Comparison of ENCODE assay signal across 27 cellular contexts in the genomic region with DNA sequence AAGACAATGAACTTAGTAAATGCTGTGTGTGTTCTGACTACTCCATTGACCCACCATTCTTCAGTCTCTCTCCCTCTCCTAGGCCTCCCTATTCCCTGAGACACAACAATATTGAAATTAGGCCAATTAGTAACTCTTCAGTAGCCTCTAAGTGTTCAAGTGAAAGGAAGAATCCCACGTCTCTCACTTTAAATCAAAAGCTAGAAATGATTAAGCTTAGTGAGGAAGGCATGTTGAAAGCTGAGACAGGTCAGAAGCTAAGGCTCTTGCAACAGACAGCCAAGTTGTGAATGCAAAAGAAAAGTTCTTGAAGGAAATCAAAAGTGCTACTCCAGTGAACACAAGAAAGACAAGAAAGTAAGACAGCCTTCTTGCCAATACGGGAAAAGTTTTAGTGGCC. TPM values are rescaled to one million over a fixed set of nuclear protein-coding genes. Genes with fewer than 3 reads are reported as not detected.
DNase-seq lines count a peak whose midpoint lies in the region; ATAC-seq and TF ChIP-seq lines count a peak whose summit lies in the region.
"Had no signal": no experiment of that assay in that cellular context is flagged by ENCODE, and none has a peak within 500 bp of the region (broad histone marks: within the 10 kb centered on the region; RNA-seq: fewer than 3 reads in every experiment).

No MANE protein-coding gene starts in this region.

- POLR2A ChIA-PET in GM10248 (lab: Yijun Ruan, JAX): no interaction called here

- H3K27ac Mint-ChIP-seq in effector memory CD8-positive, alpha-beta T cell: no peak overlapping the region
- H3K27ac Mint-ChIP-seq: activated B cell treated with CpG ODN at 0.5 μM for 24 hours; activated CD8-positive, alpha-beta memory T cell treated with anti-CD3 and anti-CD28 coated beads, Interleukin-2, amount 10 ng/mL, durations not matched to agents 7 days and 5 days had no signal

- TF ChIP-seq CTCF in C4-2B (conservative IDR thresholded peaks at IDR 0.05) (no peak), VCaP (conservative IDR thresholded peaks at IDR 0.05) (no peak), GM10248 (IDR thresholded peaks at IDR 0.05; ENCODE audit: control extremely low read depth, extremely low read depth, low read depth, missing control alignments) (no peak)

- peak; percentile 3 for ATAC-seq in sciatic nerve
- no peak for ATAC-seq in effector memory CD8-positive, alpha-beta T cell (replicated peaks)
- ATAC-seq: activated CD8-positive, alpha-beta memory T cell treated with anti-CD3 and anti-CD28 coated beads, Interleukin-2, amount 10 ng/mL, durations not matched to agents 7 days and 5 days; PC-3 had no signal

- H3K27ac ChIP-seq in C4-2B (peak overlapping the region; percentile 6; the same call in 1 of the 2 replicates), VCaP (peak overlapping the region; percentile 73)
- H3K27ac ChIP-seq: epithelial cell of prostate, tibial artery had no signal

- H3K27me3 Mint-ChIP-seq in effector memory CD8-positive, alpha-beta T cell: peaks cover 0 to 7% of the 10 kb centered on the region in 2 donors
- H3K27me3 Mint-ChIP-seq: activated B cell treated with CpG ODN at 0.5 μM for 24 hours had no signal

- H3K4me3 Mint-ChIP-seq in effector memory CD8-positive, alpha-beta T cell: no peak overlapping the region
- H3K4me3 Mint-ChIP-seq: activated B cell treated with CpG ODN at 0.5 μM for 24 hours; activated CD8-positive, alpha-beta memory T cell treated with anti-CD3 and anti-CD28 coated beads, Interleukin-2, amount 10 ng/mL, durations not matched to agents 7 days and 5 days; brain had no signal

- H3K36me3 Mint-ChIP-seq in effector memory CD8-positive, alpha-beta T cell (ENCODE audit: insufficient read depth): no peaks in the 10 kb centered on the region
- H3K36me3 Mint-ChIP-seq: brain had no signal

- CTCF ChIA-PET in GM10248 (lab: Yijun Ruan, JAX): interaction anchor here (1.6 to 1.9 kb wide), 2 partner anchors 13 to 123 kb away, joined by 3 to 6 read pairs; no protein-coding TSS in a partner anchor

- peaks cover 7 to 11% of the 10 kb centered on the region in 2 donors for H3K4me1 Mint-ChIP-seq in effector memory CD8-positive, alpha-beta T cell (ENCODE audit: low read depth in 2 of 2)

- H3K9me3 Mint-ChIP-seq in effector memory CD8-positive, alpha-beta T cell: no peaks in the 10 kb centered on the region
- H3K9me3 Mint-ChIP-seq: activated B cell treated with CpG ODN at 0.5 μM for 24 hours, brain had no signal

- intact Hi-C loops in sciatic nerve (cut with DNase I) (no loop called here), posterior cingulate gyrus (cut with DNase I) (no loop called here)

- DNase-seq in left kidney (ENCODE audit: low read depth, low spot score): peak; percentile 41
- no peak for DNase-seq in sciatic nerve (ENCODE audit: low spot score)
- no peak for DNase-seq in GM10248 (ENCODE audit: extremely low spot score)
- DNase-seq in effector memory CD8-positive, alpha-beta T cell: no peak
- DNase-seq in posterior cingulate gyrus: no peak
- DNase-seq: ACHN; activated B cell treated with CpG ODN at 0.5 μM for 24 hours; activated CD8-positive, alpha-beta memory T cell treated with anti-CD3 and anti-CD28 coated beads, Interleukin-2, amount 10 ng/mL, durations not matched to agents 7 days and 5 days; activated naive CD4-positive, alpha-beta T cell; activated T-cell treated with anti-CD3 and anti-CD28 coated beads, Interleukin-2, amount 50 U/mL, for 48 hours; BE2C; dorsolateral prefrontal cortex; foreskin fibroblast; hippocampal formation; IMR-90; left ventricle myocardium superior; NCI-H1048; NCI-H1694 treated with DMSO at 0.1 percent for 48 hours; PC-3; SIG-M5; stimulated activated naive CD4-positive, alpha-beta T cell treated with Interleukin-2 at 50 U/mL for 16 hours; T1000; tibial artery had no signal

RNA-seq across cellular contexts. Expression of a gene that starts 41.3 kb away (rescaled TPM):
- 10.0 TPM for total RNA-seq in sciatic nerve
